Comparison of ENCODE assay signal across 11 cellular contexts in the genomic region with DNA sequence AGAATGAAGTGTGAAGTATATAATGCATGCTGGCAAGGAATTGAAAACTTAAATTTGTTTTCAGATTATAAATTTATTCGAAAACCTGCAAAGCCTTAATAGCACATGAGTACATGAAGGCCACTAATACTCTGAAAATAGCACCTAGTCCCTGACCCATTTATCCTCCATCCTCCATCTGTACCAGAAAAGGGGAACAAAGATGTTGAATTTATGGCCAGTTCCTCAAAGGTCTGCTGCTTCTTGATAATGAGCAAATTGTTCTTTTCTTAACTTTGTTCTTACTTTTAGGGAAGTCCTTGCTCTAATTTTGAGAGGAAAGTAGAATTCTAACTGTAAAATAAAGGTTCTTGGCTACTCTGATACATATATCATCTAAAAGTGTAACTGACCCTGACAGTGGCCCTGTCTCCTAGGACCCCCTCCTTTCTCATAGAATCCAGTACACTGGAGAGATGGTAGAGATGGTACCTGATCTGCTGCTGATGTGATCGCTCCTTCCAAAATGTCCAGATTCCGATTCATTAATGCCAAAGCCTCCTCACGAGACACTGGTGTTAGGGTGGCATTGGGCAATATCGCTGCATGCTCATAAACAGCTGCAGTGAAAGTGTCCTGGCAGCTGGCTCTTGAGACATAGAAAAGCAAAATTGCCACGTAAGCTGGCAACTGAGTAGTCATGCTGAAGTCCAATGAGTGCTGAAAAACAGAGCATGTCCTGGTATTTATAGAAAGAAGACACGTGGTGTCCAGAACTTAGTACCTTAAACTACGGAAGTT. TPM values are rescaled to one million over a fixed set of nuclear protein-coding genes. Genes with fewer than 3 reads are reported as not detected.
DNase-seq lines count a peak whose midpoint lies in the region; ATAC-seq and TF ChIP-seq lines count a peak whose summit lies in the region.
"Had no signal": no experiment of that assay in that cellular context is flagged by ENCODE, and none has a peak within 500 bp of the region (broad histone marks: within the 10 kb centered on the region; RNA-seq: fewer than 3 reads in every experiment).

A gene with protein sequence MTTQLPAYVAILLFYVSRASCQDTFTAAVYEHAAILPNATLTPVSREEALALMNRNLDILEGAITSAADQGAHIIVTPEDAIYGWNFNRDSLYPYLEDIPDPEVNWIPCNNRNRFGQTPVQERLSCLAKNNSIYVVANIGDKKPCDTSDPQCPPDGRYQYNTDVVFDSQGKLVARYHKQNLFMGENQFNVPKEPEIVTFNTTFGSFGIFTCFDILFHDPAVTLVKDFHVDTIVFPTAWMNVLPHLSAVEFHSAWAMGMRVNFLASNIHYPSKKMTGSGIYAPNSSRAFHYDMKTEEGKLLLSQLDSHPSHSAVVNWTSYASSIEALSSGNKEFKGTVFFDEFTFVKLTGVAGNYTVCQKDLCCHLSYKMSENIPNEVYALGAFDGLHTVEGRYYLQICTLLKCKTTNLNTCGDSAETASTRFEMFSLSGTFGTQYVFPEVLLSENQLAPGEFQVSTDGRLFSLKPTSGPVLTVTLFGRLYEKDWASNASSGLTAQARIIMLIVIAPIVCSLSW (minus strand): TSS at position 701 of the 780 bp plus-strand sequence. CDS start 20 bp downstream, at position 681.

- H3K79me2 ChIP-seq in SK-N-SH (ENCODE audit: insufficient read depth) = no peaks in the 10 kb centered on the region

- peak within 1 kb of the TSS; percentile 67 to 82 for H3K4me3 Mint-ChIP-seq in CD14-positive monocyte

- H3K27me3 ChIP-seq in lung (ENCODE audit: control insufficient read depth, insufficient read depth) (no peaks in the 10 kb centered on the region), SK-N-SH (ENCODE audit: insufficient read depth) (peaks cover 32% of the 10 kb centered on the region; the same call in 1 of the 2 replicates), prostate gland (replicated peaks; ENCODE audit: insufficient read depth) (no peaks in the 10 kb centered on the region)

- no peak within 1 kb of the TSS for H2AFZ ChIP-seq in SK-N-SH (ENCODE audit: low read depth)

- H3K9me3 Mint-ChIP-seq in CD14-positive monocyte = peaks cover 0 to 5% (median 0%) of the 10 kb centered on the region in 7 donors

- H3K4me3 ChIP-seq in lung (no peak within 1 kb of the TSS), SK-N-SH (ENCODE audit: low read depth in 2 of 2, low read length in 1 of 2) (no peak within 1 kb of the TSS), prostate gland (no peak within 1 kb of the TSS)

- no peaks in the 10 kb centered on the region for H4K20me1 ChIP-seq in SK-N-SH (ENCODE audit: insufficient read depth)

- H3K27ac Mint-ChIP-seq in CD14-positive monocyte = peak within 1 kb of the TSS; percentile 97 to 100 (median 99)

- no peak for TF ChIP-seq CTCF in CD14-positive monocyte (IDR thresholded peaks at IDR 0.05)
- no peak for TF ChIP-seq CTCF in lung (IDR thresholded peaks at IDR 0.05; ENCODE audit: control extremely low read depth, extremely low read depth)
- TF ChIP-seq CTCF in SK-N-SH (IDR thresholded peaks at IDR 0.05) = no peak
- no peak for TF ChIP-seq CTCF in prostate gland (IDR thresholded peaks at IDR 0.05)

- H3K27me3 Mint-ChIP-seq in CD14-positive monocyte (ENCODE audit: low read depth in 3 of 3) = peaks cover 0 to 4% (median 2%) of the 10 kb centered on the region in 3 donors

- H3K9me3 ChIP-seq in lung (ENCODE audit: control insufficient read depth in 2 of 2, insufficient read depth in 1 of 2, low read length in 1 of 2) (no peaks in the 10 kb centered on the region), SK-N-SH (no peaks in the 10 kb centered on the region), prostate gland (no peaks in the 10 kb centered on the region)

- POLR2A ChIA-PET in SK-N-SH (lab: Yijun Ruan, JAX) = no interaction called here

- H3K36me3 Mint-ChIP-seq in CD14-positive monocyte = peaks cover 21 to 24% of the 10 kb centered on the region in 2 donors

- no peaks in the 10 kb centered on the region for H3K9me2 ChIP-seq in SK-N-SH

- H3K27ac ChIP-seq in lung (ENCODE audit: low read depth in 1 of 2, low read length in 1 of 2) (peak within 1 kb of the TSS in 1 of 2 donors; percentile 77), SK-N-SH (ENCODE audit: low read depth in 2 of 2, low read length in 1 of 2) (no peak within 1 kb of the TSS), prostate gland (no peak within 1 kb of the TSS)
- H3K27ac ChIP-seq: C4-2B had no signal

- no peak for TF ChIP-seq RAD21 in SK-N-SH (IDR thresholded peaks at IDR 0.05; ENCODE audit: low read length)

- 32 to 70% methylated on average over 8 of the region's 8 CpGs for WGBS in lung, 2 donors
- WGBS in SK-N-SH (ENCODE audit: low lambda C conversion rate) = 13% methylated on average over 8 of the region's 8 CpGs
- WGBS in prostate gland = 75% methylated on average over 8 of the region's 8 CpGs

- intact Hi-C loops in CD14-positive monocyte (cut with micrococcal nuclease) (loop anchor here (2.0 to 5.0 kb wide), 3 partner anchors 21 to 44 kb away; a partner anchor contains a TSS), prostate gland (cut with DNase I) (no loop called here)

- H3K4me1 ChIP-seq in lung (ENCODE audit: control insufficient read depth in 2 of 2, insufficient read depth in 2 of 2, low read length in 2 of 2) (peaks cover 0 to 1% of the 10 kb centered on the region in 2 donors), SK-N-SH (ENCODE audit: control insufficient read depth in 1 of 2, insufficient read depth in 2 of 2, low read depth in 1 of 2, low read length in 1 of 2) (no peaks in the 10 kb centered on the region), prostate gland (replicated peaks) (no peaks in the 10 kb centered on the region)

- no peak for TF ChIP-seq EP300 in SK-N-SH (IDR thresholded peaks at IDR 0.05; ENCODE audit: borderline replicate concordance in 1 of 2, low read depth in 1 of 2, low read length in 1 of 2)

- peak; percentile 71 for ATAC-seq in HG02642 (IDR thresholded peaks at IDR 0.05; ENCODE audit: poor library complexity, unreplicated experiment)
- ATAC-seq in lung (ENCODE audit: insufficient read depth, low FRiP score) = peak; percentile 55

- H3F3A ChIP-seq in SK-N-SH (replicated peaks; ENCODE audit: insufficient read depth) = no peaks in the 10 kb centered on the region

- peaks cover 61% of the 10 kb centered on the region for H3K4me1 Mint-ChIP-seq in CD14-positive monocyte

- peak; percentile 94 for DNase-seq in CD14-positive monocyte (ENCODE audit: low spot score)
- peak; percentile 84 for DNase-seq in SKM-1 treated with dmso at 0.1 percent for 144 hours (lab: John Stamatoyannopoulos, UW; ENCODE audit: unreplicated experiment)
- DNase-seq in lung (ENCODE audit: low spot score) = no peak
- no peak for DNase-seq in effector CD4-positive, alpha-beta T cell
- no peak for DNase-seq in NCI-H345 (lab: John Stamatoyannopoulos, UW)
- DNase-seq in SK-N-SH = no peak
- DNase-seq in prostate gland (ENCODE audit: low spot score) = no peak
- DNase-seq: NCI-H2171 had no signal

- H3K36me3 ChIP-seq in lung (ENCODE audit: control insufficient read depth in 2 of 2, insufficient read depth in 2 of 2, low read length in 2 of 2) (no peaks in the 10 kb centered on the region), SK-N-SH (replicated peaks in 1 of 2; ENCODE audit: control insufficient read depth in 1 of 2, insufficient read depth in 2 of 2, low read length in 1 of 2) (no peaks in the 10 kb centered on the region), prostate gland (no peaks in the 10 kb centered on the region)

- H3K4me2 ChIP-seq in SK-N-SH = no peak within 1 kb of the TSS

- CTCF ChIA-PET in SK-N-SH (lab: Yijun Ruan, JAX) = no interaction called here

- no peak within 1 kb of the TSS for H3K9ac ChIP-seq in SK-N-SH

- TF ChIP-seq POLR2A in prostate gland (IDR thresholded peaks at IDR 0.05) = no peak

TF ChIP-seq in SK-N-SH, 30 proteins besides CTCF, POLR2A, EP300 and RAD21 (continues in another document):
- no peak for TF ChIP-seq FOXJ3 (CRISPR knock-in tag; IDR thresholded peaks at IDR 0.05)
- no peak for TF ChIP-seq SIN3A (IDR thresholded peaks at IDR 0.05; ENCODE audit: borderline replicate concordance, low read depth, low read length)
- no peak for TF ChIP-seq TCF12 (IDR thresholded peaks at IDR 0.05)
- no peak for TF ChIP-seq FOSL2 (IDR thresholded peaks at IDR 0.05; ENCODE audit: borderline replicate concordance, low read depth)
- TF ChIP-seq POLR2AphosphoS5 (IDR thresholded peaks at IDR 0.05; ENCODE audit: low read depth, low read length) = no peak
- no peak for TF ChIP-seq JUND (IDR thresholded peaks at IDR 0.05)
- TF ChIP-seq, protein P1, sequence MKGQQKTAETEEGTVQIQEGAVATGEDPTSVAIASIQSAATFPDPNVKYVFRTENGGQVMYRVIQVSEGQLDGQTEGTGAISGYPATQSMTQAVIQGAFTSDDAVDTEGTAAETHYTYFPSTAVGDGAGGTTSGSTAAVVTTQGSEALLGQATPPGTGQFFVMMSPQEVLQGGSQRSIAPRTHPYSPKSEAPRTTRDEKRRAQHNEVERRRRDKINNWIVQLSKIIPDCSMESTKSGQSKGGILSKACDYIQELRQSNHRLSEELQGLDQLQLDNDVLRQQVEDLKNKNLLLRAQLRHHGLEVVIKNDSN (IDR thresholded peaks at IDR 0.05; ENCODE audit: borderline replicate concordance, low read depth) = no peak
- TF ChIP-seq RCOR1 (IDR thresholded peaks at IDR 0.05; ENCODE audit: low read length) = no peak
- TF ChIP-seq, protein P2, sequence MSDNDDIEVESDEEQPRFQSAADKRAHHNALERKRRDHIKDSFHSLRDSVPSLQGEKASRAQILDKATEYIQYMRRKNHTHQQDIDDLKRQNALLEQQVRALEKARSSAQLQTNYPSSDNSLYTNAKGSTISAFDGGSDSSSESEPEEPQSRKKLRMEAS (IDR thresholded peaks at IDR 0.05; ENCODE audit: low read depth) = no peak
- TF ChIP-seq, protein P3, sequence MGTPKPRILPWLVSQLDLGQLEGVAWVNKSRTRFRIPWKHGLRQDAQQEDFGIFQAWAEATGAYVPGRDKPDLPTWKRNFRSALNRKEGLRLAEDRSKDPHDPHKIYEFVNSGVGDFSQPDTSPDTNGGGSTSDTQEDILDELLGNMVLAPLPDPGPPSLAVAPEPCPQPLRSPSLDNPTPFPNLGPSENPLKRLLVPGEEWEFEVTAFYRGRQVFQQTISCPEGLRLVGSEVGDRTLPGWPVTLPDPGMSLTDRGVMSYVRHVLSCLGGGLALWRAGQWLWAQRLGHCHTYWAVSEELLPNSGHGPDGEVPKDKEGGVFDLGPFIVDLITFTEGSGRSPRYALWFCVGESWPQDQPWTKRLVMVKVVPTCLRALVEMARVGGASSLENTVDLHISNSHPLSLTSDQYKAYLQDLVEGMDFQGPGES (IDR thresholded peaks at IDR 0.05; ENCODE audit: low read depth, low read length) = no peak
- TF ChIP-seq ELF1 (IDR thresholded peaks at IDR 0.05) = no peak

RNA-seq across cellular contexts. Expression of the gene that starts here (rescaled TPM):
- 10 to 100 TPM; 47.9 to 61.2 TPM for polyA plus RNA-seq in CD14-positive monocyte
- 1 to 10 TPM; 3.1 to 3.5 TPM for total RNA-seq in lung
- polyA plus RNA-seq in lung = 10 to 100 TPM in 1 of 2 donors, 1 to 10 TPM in 1; 2.2 to 64.9 TPM
- not detected in 2 replicates for polyA plus RNA-seq in SK-N-SH (2012; rRNA removed)
- polyA plus RNA-seq in SK-N-SH (2012; cell fraction: cytosol; rRNA removed) = not detected in 2 replicates
- not detected in 2 replicates for polyA plus RNA-seq in SK-N-SH (2012; cell fraction: nucleus; rRNA removed)
- under 1 TPM; 0.32 to 0.34 TPM for total RNA-seq in prostate gland
- total RNA-seq: activated CD8-positive, alpha-beta memory T cell treated with anti-CD3 and anti-CD28 coated beads for 36 hours had no signal

Comparison
In these comparisons a context has a peak if more than half of its experiments do, and no peak if none do; other contexts are left out.
1. DNase-seq: peak in CD14-positive monocyte (single experiment) and SKM-1 treated with dmso at 0.1 percent for 144 hours (single experiment); none in lung (single experiment), effector CD4-positive, alpha-beta T cell (single experiment), NCI-H345 (single experiment), SK-N-SH (single experiment) and prostate gland (single experiment).